ENCODE assay signal across 20 cellular contexts in genomic region chr3:4595709-4596108, GRCh38.
"Had no signal": no experiment of that assay in that cellular context is flagged by ENCODE, and none has a peak within 500 bp of the region (broad histone marks: within the 10 kb centered on the region; RNA-seq: fewer than 3 reads in every experiment).

No MANE protein-coding gene starts in this region.

- H3K4me1 ChIP-seq: lower lobe of right lung, prostate gland, SJSA1 had no signal

- H3K27me3 Mint-ChIP-seq: activated naive CD4-positive, alpha-beta T cell treated with anti-CD3 and anti-CD28 coated beads, Interleukin-2, amount 10 ng/mL, durations not matched to agents 7 days and 5 days; brain; naive B cell; T-helper 17 cell had no signal

- FAIRE-seq: islet of Langerhans had no signal

- H3K27ac Mint-ChIP-seq: activated naive CD4-positive, alpha-beta T cell treated with anti-CD3 and anti-CD28 coated beads, Interleukin-2, amount 10 ng/mL, durations not matched to agents 7 days and 5 days; T-helper 17 cell had no signal

- ATAC-seq: gastroesophageal sphincter, left cardiac atrium, lower lobe of right lung, T-helper 17 cell had no signal

- DNase-seq: activated CD4-positive, CD25-positive, alpha-beta regulatory T cell treated with anti-CD3 and anti-CD28 coated beads, Interleukin-2, amount 50 U/mL, for 72 hours; activated CD8-positive, alpha-beta memory T cell treated with anti-CD3 and anti-CD28 coated beads, Interleukin-2, amount 50 U/mL, for 48 hours; activated effector memory CD4-positive, alpha-beta T cell treated with anti-CD3 and anti-CD28 coated beads, Interleukin-2, amount 50 U/mL, for 16 hours; activated naive CD4-positive, alpha-beta T cell treated with anti-CD3 and anti-CD28 coated beads, Interleukin-2, amount 10 ng/mL, durations not matched to agents 7 days and 5 days; activated T-cell treated with anti-CD3 and anti-CD28 coated beads, Interleukin-2, amount 50 U/mL, for 48 hours; anterior cingulate cortex; left cardiac atrium; lower lobe of right lung; naive B cell; stimulated activated CD4-positive, alpha-beta T cell treated with anti-CD3 and anti-CD28 coated beads, Interleukin-4, amount 100 ng/mL, for 1 hour; SW 1271; T-helper 17 cell; upper lobe of left lung had no signal

- H3K36me3 ChIP-seq: gastroesophageal sphincter, lower lobe of right lung, prostate gland, SJSA1, upper lobe of left lung had no signal

- H3K4me3 Mint-ChIP-seq: activated naive CD4-positive, alpha-beta T cell treated with anti-CD3 and anti-CD28 coated beads, Interleukin-2, amount 10 ng/mL, durations not matched to agents 7 days and 5 days; brain; T-helper 17 cell had no signal

- H3K4me1 Mint-ChIP-seq: activated naive CD4-positive, alpha-beta T cell treated with anti-CD3 and anti-CD28 coated beads, Interleukin-2, amount 10 ng/mL, durations not matched to agents 7 days and 5 days had no signal

- H3K9me3 ChIP-seq: gastroesophageal sphincter, lower lobe of right lung, prostate gland, SJSA1, upper lobe of left lung had no signal

- H3K27me3 ChIP-seq: gastroesophageal sphincter, SJSA1, upper lobe of left lung had no signal

- H3K4me3 ChIP-seq: gastroesophageal sphincter, lower lobe of right lung, prostate gland, SJSA1, upper lobe of left lung had no signal

- H3K36me3 Mint-ChIP-seq: activated naive CD4-positive, alpha-beta T cell treated with anti-CD3 and anti-CD28 coated beads, Interleukin-2, amount 10 ng/mL, durations not matched to agents 7 days and 5 days; brain had no signal

- H3K27ac ChIP-seq: epithelial cell of prostate, gastroesophageal sphincter, lower lobe of right lung, prostate gland, SJSA1, upper lobe of left lung, VCaP had no signal
